ENCODE assay signal across 1 cellular context in genomic region chr7:23710000-23710399, GRCh38.
TF ChIP-seq lines count a peak whose summit lies in the region.

A gene with protein sequence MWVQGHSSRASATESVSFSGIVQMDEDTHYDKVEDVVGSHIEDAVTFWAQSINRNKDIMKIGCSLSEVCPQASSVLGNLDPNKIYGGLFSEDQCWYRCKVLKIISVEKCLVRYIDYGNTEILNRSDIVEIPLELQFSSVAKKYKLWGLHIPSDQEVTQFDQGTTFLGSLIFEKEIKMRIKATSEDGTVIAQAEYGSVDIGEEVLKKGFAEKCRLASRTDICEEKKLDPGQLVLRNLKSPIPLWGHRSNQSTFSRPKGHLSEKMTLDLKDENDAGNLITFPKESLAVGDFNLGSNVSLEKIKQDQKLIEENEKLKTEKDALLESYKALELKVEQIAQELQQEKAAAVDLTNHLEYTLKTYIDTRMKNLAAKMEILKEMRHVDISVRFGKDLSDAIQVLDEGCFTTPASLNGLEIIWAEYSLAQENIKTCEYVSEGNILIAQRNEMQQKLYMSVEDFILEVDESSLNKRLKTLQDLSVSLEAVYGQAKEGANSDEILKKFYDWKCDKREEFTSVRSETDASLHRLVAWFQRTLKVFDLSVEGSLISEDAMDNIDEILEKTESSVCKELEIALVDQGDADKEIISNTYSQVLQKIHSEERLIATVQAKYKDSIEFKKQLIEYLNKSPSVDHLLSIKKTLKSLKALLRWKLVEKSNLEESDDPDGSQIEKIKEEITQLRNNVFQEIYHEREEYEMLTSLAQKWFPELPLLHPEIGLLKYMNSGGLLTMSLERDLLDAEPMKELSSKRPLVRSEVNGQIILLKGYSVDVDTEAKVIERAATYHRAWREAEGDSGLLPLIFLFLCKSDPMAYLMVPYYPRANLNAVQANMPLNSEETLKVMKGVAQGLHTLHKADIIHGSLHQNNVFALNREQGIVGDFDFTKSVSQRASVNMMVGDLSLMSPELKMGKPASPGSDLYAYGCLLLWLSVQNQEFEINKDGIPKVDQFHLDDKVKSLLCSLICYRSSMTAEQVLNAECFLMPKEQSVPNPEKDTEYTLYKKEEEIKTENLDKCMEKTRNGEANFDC (plus strand): TSS chr7:23710219. CDS start chr7:23710286, 67 bp downstream.

TF ChIP-seq in K562, 482 proteins besides CTCF, POLR2A, EP300 and RAD21 (continued from another document):
- TF ChIP-seq, protein P1, sequence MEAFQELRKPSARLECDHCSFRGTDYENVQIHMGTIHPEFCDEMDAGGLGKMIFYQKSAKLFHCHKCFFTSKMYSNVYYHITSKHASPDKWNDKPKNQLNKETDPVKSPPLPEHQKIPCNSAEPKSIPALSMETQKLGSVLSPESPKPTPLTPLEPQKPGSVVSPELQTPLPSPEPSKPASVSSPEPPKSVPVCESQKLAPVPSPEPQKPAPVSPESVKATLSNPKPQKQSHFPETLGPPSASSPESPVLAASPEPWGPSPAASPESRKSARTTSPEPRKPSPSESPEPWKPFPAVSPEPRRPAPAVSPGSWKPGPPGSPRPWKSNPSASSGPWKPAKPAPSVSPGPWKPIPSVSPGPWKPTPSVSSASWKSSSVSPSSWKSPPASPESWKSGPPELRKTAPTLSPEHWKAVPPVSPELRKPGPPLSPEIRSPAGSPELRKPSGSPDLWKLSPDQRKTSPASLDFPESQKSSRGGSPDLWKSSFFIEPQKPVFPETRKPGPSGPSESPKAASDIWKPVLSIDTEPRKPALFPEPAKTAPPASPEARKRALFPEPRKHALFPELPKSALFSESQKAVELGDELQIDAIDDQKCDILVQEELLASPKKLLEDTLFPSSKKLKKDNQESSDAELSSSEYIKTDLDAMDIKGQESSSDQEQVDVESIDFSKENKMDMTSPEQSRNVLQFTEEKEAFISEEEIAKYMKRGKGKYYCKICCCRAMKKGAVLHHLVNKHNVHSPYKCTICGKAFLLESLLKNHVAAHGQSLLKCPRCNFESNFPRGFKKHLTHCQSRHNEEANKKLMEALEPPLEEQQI (IDR thresholded peaks at IDR 0.05), result 0 out of 2 replicates have a peak, but pooled peaks have one; percentile 30
- TF ChIP-seq TEAD4 (IDR thresholded peaks at IDR 0.05; ENCODE audit: low read length) (no peak), TEAD4 (CRISPR knock-in tag; IDR thresholded peaks at IDR 0.05; ENCODE audit: borderline replicate concordance) (no peak), RB1 (IDR thresholded peaks at IDR 0.05; ENCODE audit: low read depth) (no peak)
- TF ChIP-seq, protein P2, sequence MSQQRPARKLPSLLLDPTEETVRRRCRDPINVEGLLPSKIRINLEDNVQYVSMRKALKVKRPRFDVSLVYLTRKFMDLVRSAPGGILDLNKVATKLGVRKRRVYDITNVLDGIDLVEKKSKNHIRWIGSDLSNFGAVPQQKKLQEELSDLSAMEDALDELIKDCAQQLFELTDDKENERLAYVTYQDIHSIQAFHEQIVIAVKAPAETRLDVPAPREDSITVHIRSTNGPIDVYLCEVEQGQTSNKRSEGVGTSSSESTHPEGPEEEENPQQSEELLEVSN (IDR thresholded peaks at IDR 0.05; ENCODE audit: borderline replicate concordance in 1 of 2, extremely low read depth in 1 of 2, insufficient read depth in 1 of 2, insufficient read length in 1 of 2, low read depth in 1 of 2, low read length in 1 of 2, poor library complexity in 1 of 2, severe bottlenecking in 1 of 2), result peak in 1 of 2 experiments; percentile 45
- TF ChIP-seq, protein P3, sequence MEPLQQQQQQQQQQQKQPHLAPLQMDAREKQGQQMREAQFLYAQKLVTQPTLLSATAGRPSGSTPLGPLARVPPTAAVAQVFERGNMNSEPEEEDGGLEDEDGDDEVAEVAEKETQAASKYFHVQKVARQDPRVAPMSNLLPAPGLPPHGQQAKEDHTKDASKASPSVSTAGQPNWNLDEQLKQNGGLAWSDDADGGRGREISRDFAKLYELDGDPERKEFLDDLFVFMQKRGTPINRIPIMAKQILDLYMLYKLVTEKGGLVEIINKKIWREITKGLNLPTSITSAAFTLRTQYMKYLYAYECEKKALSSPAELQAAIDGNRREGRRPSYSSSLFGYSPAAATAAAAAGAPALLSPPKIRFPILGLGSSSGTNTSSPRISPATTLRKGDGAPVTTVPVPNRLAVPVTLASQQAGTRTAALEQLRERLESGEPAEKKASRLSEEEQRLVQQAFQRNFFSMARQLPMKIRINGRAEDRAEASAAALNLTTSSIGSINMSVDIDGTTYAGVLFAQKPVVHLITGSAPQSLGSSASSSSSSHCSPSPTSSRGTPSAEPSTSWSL (CRISPR knock-in tag; IDR thresholded peaks at IDR 0.05; ENCODE audit: borderline replicate concordance), result no peak
